In genomic region chr4:53734182-53734581, GRCh38 we compare ENCODE assay signal across 20 cellular contexts.
A peak's percentile ranks its signal among the peaks of the same experiment; 100 is the strongest.
DNase-seq lines count a peak whose midpoint lies in the region; ATAC-seq and TF ChIP-seq lines count a peak whose summit lies in the region.
"Had no signal": no experiment of that assay in that cellular context is flagged by ENCODE, and none has a peak within 500 bp of the region (broad histone marks: within the 10 kb centered on the region; RNA-seq: fewer than 3 reads in every experiment).

No MANE protein-coding gene starts in this region.

- H2AFZ ChIP-seq in mammary epithelial cell (ENCODE audit: low read depth, low read length) = no peak overlapping the region
- H2AFZ ChIP-seq in mesenchymal stem cell (ENCODE audit: low read depth, low read length) = no peak overlapping the region

- H3K27ac ChIP-seq in mammary epithelial cell (ENCODE audit: insufficient read depth, low read depth, low read length) (peak overlapping the region; percentile 71), breast epithelium (no peak overlapping the region), brain microvascular endothelial cell (peak overlapping the region; percentile 21), mesenchymal stem cell (ENCODE audit: low read length, poor library complexity, severe bottlenecking) (no peak overlapping the region), suprapubic skin (peak overlapping the region; percentile 3)
- H3K27ac ChIP-seq: KMS-11 had no signal

- CTCF ChIA-PET in mammary epithelial cell (lab: Charles Lee; ENCODE audit: low non-redundant PET) = interaction anchor here (0.6 kb wide), 2 partner anchors 500 to 822 kb away, joined by 3 to 4 read pairs; no protein-coding TSS in a partner anchor

- H2BK12ac ChIP-seq in mesenchymal stem cell (ENCODE audit: low read length in 2 of 2) = no peak overlapping the region

- H3K27me3 ChIP-seq in mammary epithelial cell (ENCODE audit: insufficient read depth, low read length) (no peaks in the 10 kb centered on the region), breast epithelium (no peaks in the 10 kb centered on the region), brain microvascular endothelial cell (replicated peaks) (no peaks in the 10 kb centered on the region), mesenchymal stem cell (ENCODE audit: control insufficient read depth in 1 of 2, insufficient read depth in 1 of 2, low read length in 2 of 2) (no peaks in the 10 kb centered on the region), suprapubic skin (no peaks in the 10 kb centered on the region)

- DNase-seq in mammary epithelial cell (no peak), breast epithelium (ENCODE audit: low spot score in 2 of 2) (no peak), brain microvascular endothelial cell (no peak), mesenchymal stem cell (no peak), suprapubic skin (ENCODE audit: low spot score in 2 of 2) (no peak), GM20000 (ENCODE audit: low spot score) (no peak)
- DNase-seq in activated T-cell treated with anti-CD3 and anti-CD28 coated beads, Interleukin-2, amount 50 U/mL, for 1 hour = no peak
- DNase-seq: 8988T; CD4-positive, alpha-beta memory T cell; DMS153; GDM1; NCI-H1417; NCI-H187; NCI-H2107; NCI-H510A; NCI-H774; SHP77 treated with DMSO at 0.1 percent for 48 hours had no signal

- no peak overlapping the region for H2BK5ac ChIP-seq in mesenchymal stem cell (ENCODE audit: low read depth, low read length, poor library complexity, severe bottlenecking)

- H3K79me1 ChIP-seq in mesenchymal stem cell (replicated peaks; ENCODE audit: low read length, poor library complexity, severe bottlenecking) = no peaks in the 10 kb centered on the region

- no peak for TF ChIP-seq POLR2A in breast epithelium (IDR thresholded peaks at IDR 0.05)
- TF ChIP-seq POLR2A in suprapubic skin (IDR thresholded peaks at IDR 0.05) = no peak

- H2BK120ac ChIP-seq in mesenchymal stem cell (ENCODE audit: low read depth, low read length) = no peak overlapping the region

- H3K36me3 ChIP-seq in mammary epithelial cell (ENCODE audit: insufficient read depth, low read length) (no peaks in the 10 kb centered on the region), breast epithelium (no peaks in the 10 kb centered on the region), brain microvascular endothelial cell (replicated peaks) (no peaks in the 10 kb centered on the region), mesenchymal stem cell (ENCODE audit: control insufficient read depth in 1 of 2, insufficient read depth in 2 of 2, low read depth in 1 of 2, low read length in 2 of 2) (no peaks in the 10 kb centered on the region), suprapubic skin (no peaks in the 10 kb centered on the region)

- H2AK5ac ChIP-seq in mesenchymal stem cell (ENCODE audit: low read length, severe bottlenecking) = no peak overlapping the region

- BruUV-seq in mammary epithelial cell (replicated peaks; lab: Mats Ljungman, UMichigan) = no TSS peak

- no peak overlapping the region for H2BK15ac ChIP-seq in mesenchymal stem cell (ENCODE audit: low read depth, poor library complexity, severe bottlenecking)

- no peak overlapping the region for H3K4ac ChIP-seq in mesenchymal stem cell (ENCODE audit: low read depth in 1 of 2, low read length in 2 of 2)

- no peak overlapping the region for H4K8ac ChIP-seq in mesenchymal stem cell (ENCODE audit: low read length)

- TF ChIP-seq CTCF in mammary epithelial cell (conservative IDR thresholded peaks at IDR 0.05 in 1 of 2, IDR thresholded peaks at IDR 0.05 in 1 of 2; ENCODE audit: extremely low read depth in 1 of 2, insufficient read depth in 1 of 2, low read depth in 1 of 2, low read length in 2 of 2) (no peak), breast epithelium (IDR thresholded peaks at IDR 0.05) (no peak), brain microvascular endothelial cell (IDR thresholded peaks at IDR 0.05; ENCODE audit: low read depth, low read length, missing control alignments) (no peak), suprapubic skin (IDR thresholded peaks at IDR 0.05) (no peak), GM20000 (IDR thresholded peaks at IDR 0.05; ENCODE audit: extremely low read depth, missing control alignments) (no peak)

- H3K79me2 ChIP-seq in mammary epithelial cell (ENCODE audit: insufficient read depth, low read length) = no peaks in the 10 kb centered on the region

- dilution Hi-C loops in mammary epithelial cell (cut with HindIII; ENCODE audit: low sequenced_read_pairs) = no loop called here

- H3K9me3 ChIP-seq in mammary epithelial cell (replicated peaks; ENCODE audit: insufficient read depth, low read length) (no peaks in the 10 kb centered on the region), breast epithelium (no peaks in the 10 kb centered on the region), mesenchymal stem cell (ENCODE audit: control insufficient read depth, low read length) (no peaks in the 10 kb centered on the region), suprapubic skin (no peaks in the 10 kb centered on the region)

- no peak overlapping the region for H3K14ac ChIP-seq in mesenchymal stem cell (ENCODE audit: low read length in 2 of 2)

- no peaks in the 10 kb centered on the region for H4K20me1 ChIP-seq in mammary epithelial cell (ENCODE audit: insufficient read depth, low read length)

- H3K9ac ChIP-seq in mammary epithelial cell (ENCODE audit: insufficient read depth, low read length) (no peak overlapping the region), mesenchymal stem cell (ENCODE audit: low read length) (peak overlapping the region; percentile 79)
- H3K9ac ChIP-seq: KMS-11 had no signal

- TF ChIP-seq EP300 in suprapubic skin (IDR thresholded peaks at IDR 0.05) = no peak

- peaks cover 9% of the 10 kb centered on the region for H3K4me1 ChIP-seq in mammary epithelial cell (ENCODE audit: insufficient read depth, low read length)
- H3K4me1 ChIP-seq in breast epithelium = no peaks in the 10 kb centered on the region
- no peaks in the 10 kb centered on the region for H3K4me1 ChIP-seq in mesenchymal stem cell (ENCODE audit: control insufficient read depth, insufficient read depth, low read depth, low read length)
- no peaks in the 10 kb centered on the region for H3K4me1 ChIP-seq in suprapubic skin

- H3K4me3 ChIP-seq in mammary epithelial cell (replicated peaks in 1 of 3; ENCODE audit: insufficient read depth in 1 of 3, low read depth in 2 of 3, low read length in 3 of 3) = no peak overlapping the region
- no peak overlapping the region for H3K4me3 ChIP-seq in breast epithelium
- H3K4me3 ChIP-seq in brain microvascular endothelial cell (ENCODE audit: low read depth, low read length) = no peak overlapping the region
- H3K4me3 ChIP-seq in mesenchymal stem cell (ENCODE audit: insufficient read depth in 1 of 2, low read depth in 1 of 2, low read length in 2 of 2) = peak overlapping the region in 1 of 2 experiments; percentile 42
- H3K4me3 ChIP-seq in suprapubic skin = no peak overlapping the region
- H3K4me3 ChIP-seq: GM12878 had no signal

- in situ Hi-C loops in mammary epithelial cell (cut with MboI; ENCODE audit: low sequenced_read_pairs in 2 of 2) = no loop called here
- in situ Hi-C loops in brain microvascular endothelial cell (cut with HindIII; ENCODE audit: low pct_ligation_motif_present, low sequenced_read_pairs) = no loop called here

- 74% methylated on average over 8 of the region's 8 CpGs for WGBS in mammary epithelial cell (ENCODE audit: low coverage, missing lambda C conversion rate)
- 85% methylated on average over 6 of the region's 8 CpGs for WGBS in mesenchymal stem cell
- 48% methylated on average over 8 of the region's 8 CpGs for WGBS in suprapubic skin

- H4K91ac ChIP-seq in mesenchymal stem cell (ENCODE audit: low read length) = no peak overlapping the region

- peak overlapping the region in 1 of 2 experiments; percentile 24 for H3K18ac ChIP-seq in mesenchymal stem cell (ENCODE audit: low read depth in 1 of 2, low read length in 2 of 2)

- intact Hi-C loops in mammary epithelial cell (cut with micrococcal nuclease) = no loop called here
- intact Hi-C loops in breast epithelium (cut with DNase I; ENCODE audit: low total_unique reads) = no loop called here

- H3K4me2 ChIP-seq in mammary epithelial cell (ENCODE audit: insufficient read depth, low read depth, low read length) (peak overlapping the region; percentile 48), mesenchymal stem cell (ENCODE audit: low read length, poor library complexity, severe bottlenecking) (no peak overlapping the region)
- H3K4me2 ChIP-seq: KMS-11 had no signal

- ATAC-seq in HG03108 (IDR thresholded peaks at IDR 0.05; ENCODE audit: unreplicated experiment) = no peak
- ATAC-seq: GM12878 had no signal

- no peak overlapping the region for H3K23ac ChIP-seq in mesenchymal stem cell (ENCODE audit: low read length in 2 of 2)

Comparison
In these comparisons a context has a peak if more than half of its experiments do, and no peak if none do; other contexts are left out.
1. H3K27ac ChIP-seq: peak in mammary epithelial cell (single experiment), brain microvascular endothelial cell (single experiment) and suprapubic skin (single experiment); none in breast epithelium (0 of 2) and mesenchymal stem cell (single experiment).